1 cellular context compared by ENCODE assay signal in genomic region chr11:61841636-61842332, GRCh38.
TF ChIP-seq lines count a peak whose summit lies in the region.

No MANE protein-coding gene starts in this region.

TF ChIP-seq in K562, 482 proteins besides CTCF, POLR2A, EP300 and RAD21 (continued from another document and continues in another):
- TF ChIP-seq DLX4 (CRISPR knock-in tag; IDR thresholded peaks at IDR 0.05) (no peak), PPARD (CRISPR knock-in tag; IDR thresholded peaks at IDR 0.05) (no peak), CCNT2 (IDR thresholded peaks at IDR 0.05; ENCODE audit: borderline replicate concordance, extremely low read depth, insufficient read length, low read depth, low read length) (peak; percentile 91), ZNF639 (CRISPR knock-in tag; conservative IDR thresholded peaks at IDR 0.05 in 1 of 2, IDR thresholded peaks at IDR 0.05 in 1 of 2) (peak in 1 of 2 experiments; percentile 85; a peak in 1 of 4 replicates), PKNOX1 (IDR thresholded peaks at IDR 0.05) (peak; percentile 86), E2F1 (CRISPR knock-in tag; IDR thresholded peaks at IDR 0.05) (no peak), SMC3 (conservative IDR thresholded peaks at IDR 0.05; ENCODE audit: insufficient read depth, low read depth, low read length) (no peak), ELK3 (CRISPR knock-in tag; IDR thresholded peaks at IDR 0.05) (no peak), NFE2 (IDR thresholded peaks at IDR 0.05; ENCODE audit: low read depth) (peak; percentile 86), ZHX1 (conservative IDR thresholded peaks at IDR 0.05; ENCODE audit: low read length) (no peak), TOE1 (IDR thresholded peaks at IDR 0.05; ENCODE audit: borderline replicate concordance) (peak; percentile 66; the same call in 1 of the 2 replicates), TOE1 (CRISPR knock-in tag; IDR thresholded peaks at IDR 0.05; ENCODE audit: borderline replicate concordance, low read depth) (no peak), ADNP (tag; IDR thresholded peaks at IDR 0.05) (peak; percentile 53; the same call in 1 of the 2 replicates), CBFA2T2 (conservative IDR thresholded peaks at IDR 0.05) (peak; percentile 93), ZFP91 (CRISPR knock-in tag; IDR thresholded peaks at IDR 0.05) (no peak), ZC3H8 (IDR thresholded peaks at IDR 0.05) (no peak), XRCC5 (IDR thresholded peaks at IDR 0.05; ENCODE audit: low read depth, low read length) (no peak), MYBL2 (IDR thresholded peaks at IDR 0.05; ENCODE audit: low read depth) (peak; percentile 73), MYBL2 (CRISPR knock-in tag; IDR thresholded peaks at IDR 0.05; ENCODE audit: borderline replicate concordance) (no peak), ERF (CRISPR knock-in tag; IDR thresholded peaks at IDR 0.05) (no peak), ZBTB33 (CRISPR knock-in tag; IDR thresholded peaks at IDR 0.05) (no peak), ZNF778 (CRISPR knock-in tag; IDR thresholded peaks at IDR 0.05) (no peak), ZBTB5 (IDR thresholded peaks at IDR 0.05) (peak; percentile 12; the same call in 1 of the 2 replicates), BCL6 (CRISPR knock-in tag; IDR thresholded peaks at IDR 0.05) (no peak), CHD2 (IDR thresholded peaks at IDR 0.05; ENCODE audit: low read depth, low read length) (no peak)
- TF ChIP-seq, protein P1, sequence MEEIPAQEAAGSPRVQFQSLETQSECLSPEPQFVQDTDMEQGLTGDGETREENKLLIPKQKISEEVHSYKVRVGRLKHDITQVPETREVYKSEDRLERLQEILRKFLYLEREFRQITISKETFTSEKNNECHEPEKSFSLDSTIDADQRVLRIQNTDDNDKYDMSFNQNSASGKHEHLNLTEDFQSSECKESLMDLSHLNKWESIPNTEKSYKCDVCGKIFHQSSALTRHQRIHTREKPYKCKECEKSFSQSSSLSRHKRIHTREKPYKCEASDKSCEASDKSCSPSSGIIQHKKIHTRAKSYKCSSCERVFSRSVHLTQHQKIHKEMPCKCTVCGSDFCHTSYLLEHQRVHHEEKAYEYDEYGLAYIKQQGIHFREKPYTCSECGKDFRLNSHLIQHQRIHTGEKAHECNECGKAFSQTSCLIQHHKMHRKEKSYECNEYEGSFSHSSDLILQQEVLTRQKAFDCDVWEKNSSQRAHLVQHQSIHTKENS (CRISPR knock-in tag; IDR thresholded peaks at IDR 0.05), result no peak
- TF ChIP-seq, protein P2, sequence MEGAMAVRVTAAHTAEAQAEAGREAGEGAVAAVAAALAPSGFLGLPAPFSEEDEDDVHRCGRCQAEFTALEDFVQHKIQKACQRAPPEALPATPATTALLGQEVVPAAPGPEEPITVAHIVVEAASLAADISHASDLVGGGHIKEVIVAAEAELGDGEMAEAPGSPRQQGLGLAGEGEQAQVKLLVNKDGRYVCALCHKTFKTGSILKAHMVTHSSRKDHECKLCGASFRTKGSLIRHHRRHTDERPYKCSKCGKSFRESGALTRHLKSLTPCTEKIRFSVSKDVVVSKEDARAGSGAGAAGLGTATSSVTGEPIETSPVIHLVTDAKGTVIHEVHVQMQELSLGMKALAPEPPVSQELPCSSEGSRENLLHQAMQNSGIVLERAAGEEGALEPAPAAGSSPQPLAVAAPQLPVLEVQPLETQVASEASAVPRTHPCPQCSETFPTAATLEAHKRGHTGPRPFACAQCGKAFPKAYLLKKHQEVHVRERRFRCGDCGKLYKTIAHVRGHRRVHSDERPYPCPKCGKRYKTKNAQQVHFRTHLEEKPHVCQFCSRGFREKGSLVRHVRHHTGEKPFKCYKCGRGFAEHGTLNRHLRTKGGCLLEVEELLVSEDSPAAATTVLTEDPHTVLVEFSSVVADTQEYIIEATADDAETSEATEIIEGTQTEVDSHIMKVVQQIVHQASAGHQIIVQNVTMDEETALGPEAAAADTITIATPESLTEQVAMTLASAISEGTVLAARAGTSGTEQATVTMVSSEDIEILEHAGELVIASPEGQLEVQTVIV (CRISPR knock-in tag; IDR thresholded peaks at IDR 0.05; ENCODE audit: borderline replicate concordance), result no peak
- TF ChIP-seq, protein P3, sequence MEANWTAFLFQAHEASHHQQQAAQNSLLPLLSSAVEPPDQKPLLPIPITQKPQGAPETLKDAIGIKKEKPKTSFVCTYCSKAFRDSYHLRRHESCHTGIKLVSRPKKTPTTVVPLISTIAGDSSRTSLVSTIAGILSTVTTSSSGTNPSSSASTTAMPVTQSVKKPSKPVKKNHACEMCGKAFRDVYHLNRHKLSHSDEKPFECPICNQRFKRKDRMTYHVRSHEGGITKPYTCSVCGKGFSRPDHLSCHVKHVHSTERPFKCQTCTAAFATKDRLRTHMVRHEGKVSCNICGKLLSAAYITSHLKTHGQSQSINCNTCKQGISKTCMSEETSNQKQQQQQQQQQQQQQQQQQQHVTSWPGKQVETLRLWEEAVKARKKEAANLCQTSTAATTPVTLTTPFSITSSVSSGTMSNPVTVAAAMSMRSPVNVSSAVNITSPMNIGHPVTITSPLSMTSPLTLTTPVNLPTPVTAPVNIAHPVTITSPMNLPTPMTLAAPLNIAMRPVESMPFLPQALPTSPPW (CRISPR knock-in tag; IDR thresholded peaks at IDR 0.05), result peak; percentile 75
- TF ChIP-seq, protein P4, sequence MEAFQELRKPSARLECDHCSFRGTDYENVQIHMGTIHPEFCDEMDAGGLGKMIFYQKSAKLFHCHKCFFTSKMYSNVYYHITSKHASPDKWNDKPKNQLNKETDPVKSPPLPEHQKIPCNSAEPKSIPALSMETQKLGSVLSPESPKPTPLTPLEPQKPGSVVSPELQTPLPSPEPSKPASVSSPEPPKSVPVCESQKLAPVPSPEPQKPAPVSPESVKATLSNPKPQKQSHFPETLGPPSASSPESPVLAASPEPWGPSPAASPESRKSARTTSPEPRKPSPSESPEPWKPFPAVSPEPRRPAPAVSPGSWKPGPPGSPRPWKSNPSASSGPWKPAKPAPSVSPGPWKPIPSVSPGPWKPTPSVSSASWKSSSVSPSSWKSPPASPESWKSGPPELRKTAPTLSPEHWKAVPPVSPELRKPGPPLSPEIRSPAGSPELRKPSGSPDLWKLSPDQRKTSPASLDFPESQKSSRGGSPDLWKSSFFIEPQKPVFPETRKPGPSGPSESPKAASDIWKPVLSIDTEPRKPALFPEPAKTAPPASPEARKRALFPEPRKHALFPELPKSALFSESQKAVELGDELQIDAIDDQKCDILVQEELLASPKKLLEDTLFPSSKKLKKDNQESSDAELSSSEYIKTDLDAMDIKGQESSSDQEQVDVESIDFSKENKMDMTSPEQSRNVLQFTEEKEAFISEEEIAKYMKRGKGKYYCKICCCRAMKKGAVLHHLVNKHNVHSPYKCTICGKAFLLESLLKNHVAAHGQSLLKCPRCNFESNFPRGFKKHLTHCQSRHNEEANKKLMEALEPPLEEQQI (IDR thresholded peaks at IDR 0.05), result peak; percentile 43; the same call in 1 of the 2 replicates
- TF ChIP-seq, protein P5, sequence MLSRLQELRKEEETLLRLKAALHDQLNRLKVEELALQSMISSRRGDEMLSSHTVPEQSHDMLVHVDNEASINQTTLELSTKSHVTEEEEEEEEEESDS (CRISPR knock-in tag; IDR thresholded peaks at IDR 0.05), result no peak
